ENCODE assay signal across 8 cellular contexts in genomic region chr2:163347982-163348842, GRCh38.
A peak's percentile ranks its signal among the peaks of the same experiment; 100 is the strongest.
DNase-seq lines count a peak whose midpoint lies in the region; ATAC-seq and TF ChIP-seq lines count a peak whose summit lies in the region.

No MANE protein-coding gene starts in this region.

- peak; percentile 93 for ATAC-seq in Panc1

- in situ Hi-C loops in G401 (cut with HindIII; ENCODE audit: low sequenced_read_pairs), result no loop called here
- in situ Hi-C loops in Panc1 (cut with HindIII; ENCODE audit: low pct_unique_long_range_greater_than_20kb, low sequenced_read_pairs), result no loop called here

- H3K27me3 ChIP-seq in Panc1 (ENCODE audit: control insufficient read depth, insufficient read depth, low read length), result no peaks in the 10 kb centered on the region
- H3K27me3 ChIP-seq in muscle layer of duodenum (ENCODE audit: low read depth, low read length), result no peaks in the 10 kb centered on the region

- H3K4me3 ChIP-seq in Panc1 (ENCODE audit: low read depth in 2 of 2, low read length in 2 of 2) (peak overlapping the region; percentile 43 to 65), fibroblast of pulmonary artery (replicated peaks; ENCODE audit: low read depth, low read length) (peak overlapping the region; percentile 48), muscle layer of duodenum (ENCODE audit: low read depth in 1 of 2, low read length in 2 of 2) (peak overlapping the region; percentile 45 to 68)

- H3K9me3 ChIP-seq in Panc1 (ENCODE audit: control insufficient read depth, insufficient read depth, low read depth, low read length), result no peaks in the 10 kb centered on the region; the same call in 1 of the 2 replicates
- H3K9me3 ChIP-seq in muscle layer of duodenum (ENCODE audit: control insufficient read depth in 1 of 2, low read length in 2 of 2), result no peaks in the 10 kb centered on the region

- DNase-seq in G401 (ENCODE audit: low spot score) (peak; percentile 73), Panc1 (ENCODE audit: low read depth, low spot score) (peak; percentile 87), fibroblast of pulmonary artery (ENCODE audit: low read depth) (peak; percentile 94), DMS153 treated with DMSO at 0.1 percent for 48 hours (lab: John Stamatoyannopoulos, UW; ENCODE audit: unreplicated experiment) (no peak), NCI-H1436 treated with DMSO at 0.1 percent for 48 hours (lab: John Stamatoyannopoulos, UW) (no peak)
- DNase-seq in activated CD4-positive, CD25-positive, alpha-beta regulatory T cell treated with anti-CD3 and anti-CD28 coated beads, Interleukin-2, amount 50 U/mL, for 72 hours, result no peak
- no peak for DNase-seq in activated effector memory CD4-positive, alpha-beta T cell treated with anti-CD3 and anti-CD28 coated beads, Interleukin-2, amount 50 U/mL, for 16 hours

- peaks cover 36% of the 10 kb centered on the region for H3K4me1 ChIP-seq in Panc1 (ENCODE audit: control insufficient read depth, insufficient read depth, low read length)
- H3K4me1 ChIP-seq in muscle layer of duodenum (ENCODE audit: control insufficient read depth in 1 of 2, insufficient read depth in 2 of 2, low read length in 2 of 2), result no peaks in the 10 kb centered on the region

- no peaks in the 10 kb centered on the region for H3K36me3 ChIP-seq in Panc1 (ENCODE audit: control insufficient read depth, insufficient read depth, low read length)
- no peaks in the 10 kb centered on the region for H3K36me3 ChIP-seq in muscle layer of duodenum (ENCODE audit: control insufficient read depth in 1 of 2, insufficient read depth in 2 of 2, low read length in 2 of 2)

- CTCF ChIA-PET in Panc1 (lab: Charles Lee), result no interaction called here

- no peak for TF ChIP-seq CTCF in Panc1 (IDR thresholded peaks at IDR 0.05)
- no peak for TF ChIP-seq CTCF in fibroblast of pulmonary artery (IDR thresholded peaks at IDR 0.05; ENCODE audit: low read length, missing control alignments)

- no TSS peak for BruUV-seq in Panc1 (replicated peaks; lab: Mats Ljungman, UMichigan)

- intact Hi-C loops in Panc1 (cut with micrococcal nuclease; ENCODE audit: unreplicated experiment), result loop anchor here (2.0 to 10.0 kb wide), 5 partner anchors 156 to 1087 kb away; partner anchors contain the start of gene FIGN

- H3K27ac ChIP-seq in Panc1 (ENCODE audit: low read length), result peak overlapping the region; percentile 100
- H3K27ac ChIP-seq in muscle layer of duodenum (ENCODE audit: low read length), result peak overlapping the region; percentile 82

- POLR2A ChIA-PET in Panc1 (lab: Charles Lee), result interaction anchor here (0.6 to 0.8 kb wide), 5 partner anchors 11 to 389 kb away, joined by 3 to 14 read pairs (median 5); no protein-coding TSS in a partner anchor

Comparison
In these comparisons a context has a peak if more than half of its experiments do, and no peak if none do; other contexts are left out.
1. DNase-seq: peak in G401 (single experiment), Panc1 (single experiment) and fibroblast of pulmonary artery (single experiment); none in activated CD4-positive, CD25-positive, alpha-beta regulatory T cell treated with anti-CD3 and anti-CD28 coated beads, Interleukin-2, amount 50 U/mL, for 72 hours (single experiment), DMS153 treated with DMSO at 0.1 percent for 48 hours (single experiment), NCI-H1436 treated with DMSO at 0.1 percent for 48 hours (single experiment) and activated effector memory CD4-positive, alpha-beta T cell treated with anti-CD3 and anti-CD28 coated beads, Interleukin-2, amount 50 U/mL, for 16 hours (single experiment).
2. Peak in every context shown above with its lines, with median percentiles within 50 percentile points of each other: H3K4me3 ChIP-seq.